In genomic region chr2:239113592-239113991, GRCh38 we compare ENCODE assay signal across 20 cellular contexts.
A peak's percentile ranks its signal among the peaks of the same experiment; 100 is the strongest.
DNase-seq lines count a peak whose midpoint lies in the region; ATAC-seq and TF ChIP-seq lines count a peak whose summit lies in the region.
"Had no signal": no experiment of that assay in that cellular context is flagged by ENCODE, and none has a peak within 500 bp of the region (broad histone marks: within the 10 kb centered on the region; RNA-seq: fewer than 3 reads in every experiment).

No MANE protein-coding gene starts in this region.

- H3K9me3 ChIP-seq in BLaER1: no peaks in the 10 kb centered on the region
- no peaks in the 10 kb centered on the region for H3K9me3 ChIP-seq in lower lobe of right lung
- no peaks in the 10 kb centered on the region for H3K9me3 ChIP-seq in gastrocnemius medialis
- H3K9me3 ChIP-seq in neural progenitor cell (ENCODE audit: low read depth): no peaks in the 10 kb centered on the region
- H3K9me3 ChIP-seq: suprapubic skin had no signal

- H3K27me3 ChIP-seq in BLaER1 (no peaks in the 10 kb centered on the region), lower lobe of right lung (ENCODE audit: low read depth) (no peaks in the 10 kb centered on the region), gastrocnemius medialis (no peaks in the 10 kb centered on the region), neural progenitor cell (no peaks in the 10 kb centered on the region)
- H3K27me3 ChIP-seq: suprapubic skin had no signal

- peaks cover 5% of the 10 kb centered on the region for H3K27me3 Mint-ChIP-seq in neural progenitor cell (ENCODE audit: insufficient read depth, low read depth)
- H3K27me3 Mint-ChIP-seq: activated CD8-positive, alpha-beta memory T cell treated with anti-CD3 and anti-CD28 coated beads, Interleukin-2, amount 10 ng/mL, durations not matched to agents 7 days and 5 days; activated naive CD8-positive, alpha-beta T cell treated with anti-CD3 and anti-CD28 coated beads for 36 hours had no signal

- no peak for TF ChIP-seq POLR2A in gastrocnemius medialis (IDR thresholded peaks at IDR 0.05)

- H3K4me3 ChIP-seq in BLaER1 (no peak overlapping the region), lower lobe of right lung (no peak overlapping the region), gastrocnemius medialis (no peak overlapping the region), neural progenitor cell (no peak overlapping the region)
- H3K4me3 ChIP-seq: coronary artery, suprapubic skin had no signal

- no peak overlapping the region for H3K4me3 Mint-ChIP-seq in neural progenitor cell
- H3K4me3 Mint-ChIP-seq: activated CD8-positive, alpha-beta memory T cell treated with anti-CD3 and anti-CD28 coated beads, Interleukin-2, amount 10 ng/mL, durations not matched to agents 7 days and 5 days; activated naive CD8-positive, alpha-beta T cell treated with anti-CD3 and anti-CD28 coated beads for 36 hours; CD14-positive monocyte had no signal

- peaks cover 37% of the 10 kb centered on the region for H4K20me1 ChIP-seq in BLaER1
- H4K20me1 ChIP-seq in neural progenitor cell (ENCODE audit: low read depth): no peaks in the 10 kb centered on the region

- no peaks in the 10 kb centered on the region for H3K9me3 Mint-ChIP-seq in neural progenitor cell
- H3K9me3 Mint-ChIP-seq: activated naive CD8-positive, alpha-beta T cell treated with anti-CD3 and anti-CD28 coated beads for 36 hours had no signal

- no peak overlapping the region for H3K27ac Mint-ChIP-seq in neural progenitor cell
- H3K27ac Mint-ChIP-seq: activated CD8-positive, alpha-beta memory T cell treated with anti-CD3 and anti-CD28 coated beads, Interleukin-2, amount 10 ng/mL, durations not matched to agents 7 days and 5 days; activated naive CD8-positive, alpha-beta T cell treated with anti-CD3 and anti-CD28 coated beads for 36 hours had no signal

- DNase-seq in lower lobe of right lung (no peak), gastrocnemius medialis (no peak), putamen (ENCODE audit: low spot score) (no peak), OCI-M1 (lab: John Stamatoyannopoulos, UW) (no peak), NCI-H1930 (lab: John Stamatoyannopoulos, UW) (no peak), neural progenitor cell (ENCODE audit: low spot score) (no peak)
- DNase-seq: activated CD4-positive, alpha-beta T cell treated with anti-CD3 and anti-CD28 coated beads for 4 hours; activated CD8-positive, alpha-beta memory T cell treated with anti-CD3 and anti-CD28 coated beads, Interleukin-2, amount 10 ng/mL, durations not matched to agents 7 days and 5 days; activated naive CD8-positive, alpha-beta T cell treated with anti-CD3 and anti-CD28 coated beads for 36 hours; DMS 273 treated with DMSO at 0.1 percent for 48 hours; NCI-H1092 treated with DMSO at 0.1 percent for 48 hours; NCI-H2029 treated with DMSO at 0.1 percent for 48 hours; NCI-H446; NK-92 treated with Interleukin-12 subunit alpha and Interleukin-12 subunit beta, amount 100 ng/mL, for 24 hours; SW 1271 had no signal

- H3K36me3 Mint-ChIP-seq in neural progenitor cell: peaks cover 5% of the 10 kb centered on the region
- H3K36me3 Mint-ChIP-seq: activated CD8-positive, alpha-beta memory T cell treated with anti-CD3 and anti-CD28 coated beads, Interleukin-2, amount 10 ng/mL, durations not matched to agents 7 days and 5 days; activated naive CD8-positive, alpha-beta T cell treated with anti-CD3 and anti-CD28 coated beads for 36 hours had no signal

- H3K4me1 ChIP-seq in BLaER1: peaks cover 100% of the 10 kb centered on the region
- H3K4me1 ChIP-seq in lower lobe of right lung: peaks cover 20% of the 10 kb centered on the region
- H3K4me1 ChIP-seq in gastrocnemius medialis: peaks cover 0 to 7% of the 10 kb centered on the region in 2 donors
- no peaks in the 10 kb centered on the region for H3K4me1 ChIP-seq in neural progenitor cell

- H3K4me2 ChIP-seq in BLaER1 (peak overlapping the region; percentile 95), neural progenitor cell (no peak overlapping the region)

- H3K9ac ChIP-seq in BLaER1 (no peak overlapping the region), neural progenitor cell (no peak overlapping the region)

- H3K79me2 ChIP-seq in neural progenitor cell (ENCODE audit: low read depth): no peaks in the 10 kb centered on the region

- H3K27ac ChIP-seq in BLaER1 (peak overlapping the region; percentile 45; the same call in 1 of the 2 replicates), VCaP (peak overlapping the region; percentile 98), lower lobe of right lung (peak overlapping the region; percentile 22), gastrocnemius medialis (peak overlapping the region in 3 of 4 donors; percentile 14 to 53 (median 45)), neural progenitor cell (no peak overlapping the region)
- H3K27ac ChIP-seq: coronary artery, suprapubic skin had no signal

- TF ChIP-seq CTCF in VCaP (conservative IDR thresholded peaks at IDR 0.05) (no peak), lower lobe of right lung (IDR thresholded peaks at IDR 0.05) (no peak), gastrocnemius medialis (IDR thresholded peaks at IDR 0.05 in 4 of 5, conservative IDR thresholded peaks at IDR 0.05 in 1 of 5) (no peak), neural progenitor cell (IDR thresholded peaks at IDR 0.05) (no peak)

- peaks cover 10% of the 10 kb centered on the region for H3K4me1 Mint-ChIP-seq in neural progenitor cell

- H2AFZ ChIP-seq in neural progenitor cell (replicated peaks): no peak overlapping the region

- no peak for ATAC-seq in lower lobe of right lung
- ATAC-seq in gastrocnemius medialis: no peak
- ATAC-seq: activated CD8-positive, alpha-beta memory T cell treated with anti-CD3 and anti-CD28 coated beads, Interleukin-2, amount 10 ng/mL, durations not matched to agents 7 days and 5 days had no signal

- in situ Hi-C loops in gastrocnemius medialis (cut with MboI; ENCODE audit: low sequenced_read_pairs in 4 of 4): no loop called here

- H3F3A ChIP-seq in neural progenitor cell (ENCODE audit: low read depth): no peaks in the 10 kb centered on the region

- H3K36me3 ChIP-seq in BLaER1: peaks cover 26% of the 10 kb centered on the region
- peaks cover 41% of the 10 kb centered on the region for H3K36me3 ChIP-seq in lower lobe of right lung
- H3K36me3 ChIP-seq in gastrocnemius medialis: peaks cover 0 to 54% of the 10 kb centered on the region in 2 donors
- H3K36me3 ChIP-seq in neural progenitor cell: no peaks in the 10 kb centered on the region

- intact Hi-C loops in lower lobe of right lung (cut with DNase I) (no loop called here), gastrocnemius medialis (cut with DNase I; ENCODE audit: low total_unique reads) (no loop called here)
